ENCODE assay signal across 30 cellular contexts in genomic region chr3:118272976-118273375, GRCh38.
"Had no signal": no experiment of that assay in that cellular context is flagged by ENCODE, and none has a peak within 500 bp of the region (broad histone marks: within the 10 kb centered on the region; RNA-seq: fewer than 3 reads in every experiment).

No MANE protein-coding gene starts in this region.

- DNase-seq: activated CD4-positive, alpha-beta memory T cell treated with anti-CD3 and anti-CD28 coated beads, Interleukin-2, amount 10 ng/mL, durations not matched to agents 7 days and 5 days; activated CD4-positive, alpha-beta T cell treated with anti-CD3 and anti-CD28 coated beads for 1 hour; activated CD4-positive, alpha-beta T cell treated with anti-CD3 and anti-CD28 coated beads for 48 hours; activated CD4-positive, CD25-positive, alpha-beta regulatory T cell; activated CD8-positive, alpha-beta memory T cell treated with anti-CD3 and anti-CD28 coated beads for 24 hours; activated CD8-positive, alpha-beta memory T cell treated with anti-CD3 and anti-CD28 coated beads, Interleukin-2, amount 10 ng/mL, durations not matched to agents 7 days and 5 days; activated CD8-positive, alpha-beta memory T cell treated with anti-CD3 and anti-CD28 coated beads, Interleukin-2, amount 50 U/mL, for 48 hours; activated effector memory CD4-positive, alpha-beta T cell treated with anti-CD3 and anti-CD28 coated beads, Interleukin-2, amount 50 U/mL, for 16 hours; activated naive CD4-positive, alpha-beta T cell; activated naive CD4-positive, alpha-beta T cell treated with anti-CD3 and anti-CD28 coated beads, Interleukin-2, amount 50 U/mL, for 16 hours; activated naive CD8-positive, alpha-beta T cell treated with anti-CD3 and anti-CD28 coated beads for 36 hours; activated T-cell treated with anti-CD3 and anti-CD28 coated beads, Interleukin-2, amount 50 U/mL, for 72 hours; amniotic stem cell; aorta; colonic mucosa; NCI-H1105; NCI-H1417 treated with DMSO at 0.1 percent for 48 hours; NCI-H187 treated with DMSO at 0.1 percent for 48 hours; NCI-H2081; NCI-H345; NCI-H510A; NCI-H526; NCI-H748 treated with DMSO at 0.1 percent for 48 hours; Right ventricle myocardium superior; SW 1271; T-helper 1 cell; T-helper 2 cell; T-helper 9 cell; WERI-Rb-1 had no signal

- ATAC-seq: activated CD8-positive, alpha-beta memory T cell treated with anti-CD3 and anti-CD28 coated beads, Interleukin-2, amount 10 ng/mL, durations not matched to agents 7 days and 5 days; activated T-cell treated with anti-CD3 and anti-CD28 coated beads, Interleukin-2, amount 50 U/mL, for 72 hours; activated T-helper 17 cell treated with anti-CD3 and anti-CD28 coated beads, Interleukin-2, amount 50 U/mL, for 72 hours had no signal
